ENCODE assay signal across 9 cellular contexts in genomic region chr2:46970334-46971288, GRCh38.
DNase-seq lines count a peak whose midpoint lies in the region; ATAC-seq lines count a peak whose summit lies in the region.
"Had no signal": no experiment of that assay in that cellular context is flagged by ENCODE, and none has a peak within 500 bp of the region (broad histone marks: within the 10 kb centered on the region; RNA-seq: fewer than 3 reads in every experiment).

No MANE protein-coding gene starts in this region.

- H3K9me3 Mint-ChIP-seq in stimulated activated memory B cell treated with anti-CD40 and anti-IgM and Interleukin-4, amounts not matched to agents 10 μg/mL and 1 μg/mL and 100 μg/mL, for 72 hours = no peaks in the 10 kb centered on the region

- H3K27ac Mint-ChIP-seq in stimulated activated memory B cell treated with anti-CD40 and anti-IgM and Interleukin-4, amounts not matched to agents 10 μg/mL and 1 μg/mL and 100 μg/mL, for 72 hours = peak overlapping the region; percentile 66

- no peak overlapping the region for H3K4me3 ChIP-seq in SK-N-MC

- H3K9me3 ChIP-seq in SK-N-MC (ENCODE audit: low read depth, low read length) = no peaks in the 10 kb centered on the region

- peaks cover 37% of the 10 kb centered on the region for H3K4me1 Mint-ChIP-seq in stimulated activated memory B cell treated with anti-CD40 and anti-IgM and Interleukin-4, amounts not matched to agents 10 μg/mL and 1 μg/mL and 100 μg/mL, for 72 hours

- no peaks in the 10 kb centered on the region for H3K36me3 ChIP-seq in SK-N-MC (ENCODE audit: insufficient read depth, low read length)

- ATAC-seq in stimulated activated memory B cell treated with anti-CD40 and anti-IgM and Interleukin-4, amounts not matched to agents 10 μg/mL and 1 μg/mL and 100 μg/mL, for 72 hours = peak; percentile 88
- ATAC-seq in HG03039 (IDR thresholded peaks at IDR 0.05; ENCODE audit: unreplicated experiment) = no peak

- no peaks in the 10 kb centered on the region for H3K27me3 Mint-ChIP-seq in stimulated activated memory B cell treated with anti-CD40 and anti-IgM and Interleukin-4, amounts not matched to agents 10 μg/mL and 1 μg/mL and 100 μg/mL, for 72 hours

- H3K4me3 Mint-ChIP-seq in stimulated activated memory B cell treated with anti-CD40 and anti-IgM and Interleukin-4, amounts not matched to agents 10 μg/mL and 1 μg/mL and 100 μg/mL, for 72 hours = no peak overlapping the region

- H3K27ac ChIP-seq in SK-N-MC = 0 out of 2 replicates have a peak overlapping the region, but pooled peaks have one; percentile 13

- H3K36me3 Mint-ChIP-seq in stimulated activated memory B cell treated with anti-CD40 and anti-IgM and Interleukin-4, amounts not matched to agents 10 μg/mL and 1 μg/mL and 100 μg/mL, for 72 hours = peaks cover 36% of the 10 kb centered on the region

- DNase-seq in HCEC 1CT (peak; percentile 60), SK-N-MC (ENCODE audit: low read depth, low spot score) (no peak), glomerular visceral epithelial cell (ENCODE audit: extremely low spot score) (peak; percentile 41), RKO (ENCODE audit: low spot score) (no peak), activated T-cell treated with anti-CD3 and anti-CD28 coated beads for 4 hours (no peak), 8988T (no peak)
- DNase-seq: retina had no signal

- H3K9ac ChIP-seq in SK-N-MC (ENCODE audit: insufficient read length) = no peak overlapping the region

Comparison
In these comparisons a context has a peak if more than half of its experiments do, and no peak if none do; other contexts are left out.
1. DNase-seq: peak in HCEC 1CT (single experiment) and glomerular visceral epithelial cell (single experiment); none in SK-N-MC (single experiment), RKO (single experiment), activated T-cell treated with anti-CD3 and anti-CD28 coated beads for 4 hours (single experiment) and 8988T (single experiment).